In the genomic region with DNA sequence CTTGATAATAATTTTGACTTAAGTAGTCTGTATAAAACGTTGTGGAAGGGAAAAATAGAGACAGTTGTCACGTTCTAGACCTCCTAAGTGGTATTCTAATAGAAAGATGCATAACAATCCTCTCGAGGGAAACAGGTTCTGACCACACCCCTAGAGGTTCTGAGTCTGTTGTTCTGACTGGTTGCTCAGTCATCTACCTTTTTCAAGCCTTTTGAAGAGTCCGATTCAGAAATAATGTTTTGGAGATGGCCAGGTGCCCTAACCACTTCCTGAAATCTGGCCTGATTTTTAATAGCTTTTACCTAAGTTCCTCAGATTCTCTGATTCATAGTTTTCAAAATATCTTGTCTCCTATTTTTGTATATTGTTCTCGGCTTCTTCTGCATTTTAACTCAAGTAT, we compare ENCODE assay signal across 1 cellular context.
TF ChIP-seq lines count a peak whose summit lies in the region.

No MANE protein-coding gene starts in this region.

TF ChIP-seq in GM23338, 12 proteins besides CTCF, POLR2A, EP300 and RAD21:
- TF ChIP-seq, protein P1, sequence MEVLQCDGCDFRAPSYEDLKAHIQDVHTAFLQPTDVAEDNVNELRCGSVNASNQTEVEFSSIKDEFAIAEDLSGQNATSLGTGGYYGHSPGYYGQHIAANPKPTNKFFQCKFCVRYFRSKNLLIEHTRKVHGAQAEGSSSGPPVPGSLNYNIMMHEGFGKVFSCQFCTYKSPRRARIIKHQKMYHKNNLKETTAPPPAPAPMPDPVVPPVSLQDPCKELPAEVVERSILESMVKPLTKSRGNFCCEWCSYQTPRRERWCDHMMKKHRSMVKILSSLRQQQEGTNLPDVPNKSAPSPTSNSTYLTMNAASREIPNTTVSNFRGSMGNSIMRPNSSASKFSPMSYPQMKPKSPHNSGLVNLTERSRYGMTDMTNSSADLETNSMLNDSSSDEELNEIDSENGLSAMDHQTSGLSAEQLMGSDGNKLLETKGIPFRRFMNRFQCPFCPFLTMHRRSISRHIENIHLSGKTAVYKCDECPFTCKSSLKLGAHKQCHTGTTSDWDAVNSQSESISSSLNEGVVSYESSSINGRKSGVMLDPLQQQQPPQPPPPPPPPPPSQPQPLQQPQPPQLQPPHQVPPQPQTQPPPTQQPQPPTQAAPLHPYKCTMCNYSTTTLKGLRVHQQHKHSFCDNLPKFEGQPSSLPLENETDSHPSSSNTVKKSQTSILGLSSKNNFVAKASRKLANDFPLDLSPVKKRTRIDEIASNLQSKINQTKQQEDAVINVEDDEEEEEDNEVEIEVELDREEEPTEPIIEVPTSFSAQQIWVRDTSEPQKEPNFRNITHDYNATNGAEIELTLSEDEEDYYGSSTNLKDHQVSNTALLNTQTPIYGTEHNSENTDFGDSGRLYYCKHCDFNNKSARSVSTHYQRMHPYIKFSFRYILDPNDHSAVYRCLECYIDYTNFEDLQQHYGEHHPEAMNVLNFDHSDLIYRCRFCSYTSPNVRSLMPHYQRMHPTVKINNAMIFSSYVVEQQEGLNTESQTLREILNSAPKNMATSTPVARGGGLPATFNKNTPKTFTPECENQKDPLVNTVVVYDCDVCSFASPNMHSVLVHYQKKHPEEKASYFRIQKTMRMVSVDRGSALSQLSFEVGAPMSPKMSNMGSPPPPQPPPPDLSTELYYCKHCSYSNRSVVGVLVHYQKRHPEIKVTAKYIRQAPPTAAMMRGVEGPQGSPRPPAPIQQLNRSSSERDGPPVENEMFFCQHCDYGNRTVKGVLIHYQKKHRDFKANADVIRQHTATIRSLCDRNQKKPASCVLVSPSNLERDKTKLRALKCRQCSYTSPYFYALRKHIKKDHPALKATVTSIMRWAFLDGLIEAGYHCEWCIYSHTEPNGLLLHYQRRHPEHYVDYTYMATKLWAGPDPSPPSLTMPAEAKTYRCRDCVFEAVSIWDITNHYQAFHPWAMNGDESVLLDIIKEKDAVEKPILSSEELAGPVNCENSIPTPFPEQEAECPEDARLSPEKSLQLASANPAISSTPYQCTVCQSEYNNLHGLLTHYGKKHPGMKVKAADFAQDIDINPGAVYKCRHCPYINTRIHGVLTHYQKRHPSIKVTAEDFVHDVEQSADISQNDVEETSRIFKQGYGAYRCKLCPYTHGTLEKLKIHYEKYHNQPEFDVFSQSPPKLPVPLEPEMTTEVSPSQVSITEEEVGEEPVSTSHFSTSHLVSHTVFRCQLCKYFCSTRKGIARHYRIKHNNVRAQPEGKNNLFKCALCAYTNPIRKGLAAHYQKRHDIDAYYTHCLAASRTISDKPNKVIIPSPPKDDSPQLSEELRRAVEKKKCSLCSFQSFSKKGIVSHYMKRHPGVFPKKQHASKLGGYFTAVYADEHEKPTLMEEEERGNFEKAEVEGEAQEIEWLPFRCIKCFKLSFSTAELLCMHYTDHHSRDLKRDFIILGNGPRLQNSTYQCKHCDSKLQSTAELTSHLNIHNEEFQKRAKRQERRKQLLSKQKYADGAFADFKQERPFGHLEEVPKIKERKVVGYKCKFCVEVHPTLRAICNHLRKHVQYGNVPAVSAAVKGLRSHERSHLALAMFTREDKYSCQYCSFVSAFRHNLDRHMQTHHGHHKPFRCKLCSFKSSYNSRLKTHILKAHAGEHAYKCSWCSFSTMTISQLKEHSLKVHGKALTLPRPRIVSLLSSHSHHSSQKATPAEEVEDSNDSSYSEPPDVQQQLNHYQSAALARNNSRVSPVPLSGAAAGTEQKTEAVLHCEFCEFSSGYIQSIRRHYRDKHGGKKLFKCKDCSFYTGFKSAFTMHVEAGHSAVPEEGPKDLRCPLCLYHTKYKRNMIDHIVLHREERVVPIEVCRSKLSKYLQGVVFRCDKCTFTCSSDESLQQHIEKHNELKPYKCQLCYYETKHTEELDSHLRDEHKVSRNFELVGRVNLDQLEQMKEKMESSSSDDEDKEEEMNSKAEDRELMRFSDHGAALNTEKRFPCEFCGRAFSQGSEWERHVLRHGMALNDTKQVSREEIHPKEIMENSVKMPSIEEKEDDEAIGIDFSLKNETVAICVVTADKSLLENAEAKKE (CRISPR knock-in tag; IDR thresholded peaks at IDR 0.05) = no peak
- TF ChIP-seq CREB1 (CRISPR knock-in tag; IDR thresholded peaks at IDR 0.05; ENCODE audit: low read depth) (no peak), STAT1 (IDR thresholded peaks at IDR 0.05; ENCODE audit: unreplicated experiment) (no peak), JUNB (IDR thresholded peaks at IDR 0.05; ENCODE audit: unreplicated experiment) (no peak), ZNF331 (CRISPR knock-in tag; IDR thresholded peaks at IDR 0.05; ENCODE audit: low read depth) (no peak), ZNF114 (CRISPR knock-in tag; IDR thresholded peaks at IDR 0.05) (no peak), POLR2AphosphoS5 (IDR thresholded peaks at IDR 0.05; ENCODE audit: low read depth) (no peak), NANOG (IDR thresholded peaks at IDR 0.05; ENCODE audit: borderline replicate concordance) (no peak), EZH2 (IDR thresholded peaks at IDR 0.05; ENCODE audit: low read depth, unreplicated experiment) (no peak)
- TF ChIP-seq, protein P2, sequence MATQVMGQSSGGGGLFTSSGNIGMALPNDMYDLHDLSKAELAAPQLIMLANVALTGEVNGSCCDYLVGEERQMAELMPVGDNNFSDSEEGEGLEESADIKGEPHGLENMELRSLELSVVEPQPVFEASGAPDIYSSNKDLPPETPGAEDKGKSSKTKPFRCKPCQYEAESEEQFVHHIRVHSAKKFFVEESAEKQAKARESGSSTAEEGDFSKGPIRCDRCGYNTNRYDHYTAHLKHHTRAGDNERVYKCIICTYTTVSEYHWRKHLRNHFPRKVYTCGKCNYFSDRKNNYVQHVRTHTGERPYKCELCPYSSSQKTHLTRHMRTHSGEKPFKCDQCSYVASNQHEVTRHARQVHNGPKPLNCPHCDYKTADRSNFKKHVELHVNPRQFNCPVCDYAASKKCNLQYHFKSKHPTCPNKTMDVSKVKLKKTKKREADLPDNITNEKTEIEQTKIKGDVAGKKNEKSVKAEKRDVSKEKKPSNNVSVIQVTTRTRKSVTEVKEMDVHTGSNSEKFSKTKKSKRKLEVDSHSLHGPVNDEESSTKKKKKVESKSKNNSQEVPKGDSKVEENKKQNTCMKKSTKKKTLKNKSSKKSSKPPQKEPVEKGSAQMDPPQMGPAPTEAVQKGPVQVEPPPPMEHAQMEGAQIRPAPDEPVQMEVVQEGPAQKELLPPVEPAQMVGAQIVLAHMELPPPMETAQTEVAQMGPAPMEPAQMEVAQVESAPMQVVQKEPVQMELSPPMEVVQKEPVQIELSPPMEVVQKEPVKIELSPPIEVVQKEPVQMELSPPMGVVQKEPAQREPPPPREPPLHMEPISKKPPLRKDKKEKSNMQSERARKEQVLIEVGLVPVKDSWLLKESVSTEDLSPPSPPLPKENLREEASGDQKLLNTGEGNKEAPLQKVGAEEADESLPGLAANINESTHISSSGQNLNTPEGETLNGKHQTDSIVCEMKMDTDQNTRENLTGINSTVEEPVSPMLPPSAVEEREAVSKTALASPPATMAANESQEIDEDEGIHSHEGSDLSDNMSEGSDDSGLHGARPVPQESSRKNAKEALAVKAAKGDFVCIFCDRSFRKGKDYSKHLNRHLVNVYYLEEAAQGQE (IDR thresholded peaks at IDR 0.05; ENCODE audit: unreplicated experiment) = no peak
- TF ChIP-seq, protein P3, sequence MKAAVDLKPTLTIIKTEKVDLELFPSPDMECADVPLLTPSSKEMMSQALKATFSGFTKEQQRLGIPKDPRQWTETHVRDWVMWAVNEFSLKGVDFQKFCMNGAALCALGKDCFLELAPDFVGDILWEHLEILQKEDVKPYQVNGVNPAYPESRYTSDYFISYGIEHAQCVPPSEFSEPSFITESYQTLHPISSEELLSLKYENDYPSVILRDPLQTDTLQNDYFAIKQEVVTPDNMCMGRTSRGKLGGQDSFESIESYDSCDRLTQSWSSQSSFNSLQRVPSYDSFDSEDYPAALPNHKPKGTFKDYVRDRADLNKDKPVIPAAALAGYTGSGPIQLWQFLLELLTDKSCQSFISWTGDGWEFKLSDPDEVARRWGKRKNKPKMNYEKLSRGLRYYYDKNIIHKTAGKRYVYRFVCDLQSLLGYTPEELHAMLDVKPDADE (IDR thresholded peaks at IDR 0.05) = no peak
